ENCODE assay signal across 6 cellular contexts in genomic region chr10:46377022-46377421, GRCh38. TPM values are rescaled to one million over a fixed set of nuclear protein-coding genes. Genes with fewer than 3 reads are reported as not detected.
"Had no signal": no experiment of that assay in that cellular context is flagged by ENCODE, and none has a peak within 500 bp of the region (broad histone marks: within the 10 kb centered on the region; RNA-seq: fewer than 3 reads in every experiment).

No MANE protein-coding gene starts in this region.

RNA-seq across cellular contexts. Expression of gene ANXA8L1, which starts 1.4 kb away (rescaled TPM):
- total RNA-seq: HT-29, LHCN-M2, OCI-LY7, PC-3, Peyer's patch, SJCRH30 had no signal
